Comparison of ENCODE assay signal across 10 cellular contexts in genomic region chr7:141585592-141586510, GRCh38. TPM values are rescaled to one million over a fixed set of nuclear protein-coding genes. Genes with fewer than 3 reads are reported as not detected.
DNase-seq lines count a peak whose midpoint lies in the region; ATAC-seq and TF ChIP-seq lines count a peak whose summit lies in the region.
"Had no signal": no experiment of that assay in that cellular context is flagged by ENCODE, and none has a peak within 500 bp of the region (broad histone marks: within the 10 kb centered on the region; RNA-seq: fewer than 3 reads in every experiment).

No MANE protein-coding gene starts in this region.

- H3K9me3 ChIP-seq in BE2C = no peaks in the 10 kb centered on the region

- peaks cover 4% of the 10 kb centered on the region for H3K9me3 Mint-ChIP-seq in activated CD8-positive, alpha-beta memory T cell treated with anti-CD3 and anti-CD28 coated beads, Interleukin-2, amount 10 ng/mL, durations not matched to agents 7 days and 5 days (ENCODE audit: low read depth)
- H3K9me3 Mint-ChIP-seq in activated CD4-positive, alpha-beta T cell treated with anti-CD3 and anti-CD28 coated beads, Interleukin-2, amount 10 ng/mL, durations not matched to agents 24 days and 14 days = peaks cover 33% of the 10 kb centered on the region
- H3K9me3 Mint-ChIP-seq: dendritic cell treated with granulocyte-macrophage colony-stimulating factor and Interleukin-4, amounts not matched to agents 40 ng/mL and 50 ng/mL, for 4 days had no signal

- H3K36me3 Mint-ChIP-seq in activated CD8-positive, alpha-beta memory T cell treated with anti-CD3 and anti-CD28 coated beads, Interleukin-2, amount 10 ng/mL, durations not matched to agents 7 days and 5 days = peaks cover 60% of the 10 kb centered on the region
- H3K36me3 Mint-ChIP-seq in activated CD4-positive, alpha-beta T cell treated with anti-CD3 and anti-CD28 coated beads, Interleukin-2, amount 10 ng/mL, durations not matched to agents 24 days and 14 days (ENCODE audit: low read depth) = peaks cover 37% of the 10 kb centered on the region

- H3K27ac Mint-ChIP-seq in activated CD8-positive, alpha-beta memory T cell treated with anti-CD3 and anti-CD28 coated beads, Interleukin-2, amount 10 ng/mL, durations not matched to agents 7 days and 5 days = peak overlapping the region; percentile 13
- peak overlapping the region; percentile 94 for H3K27ac Mint-ChIP-seq in activated CD4-positive, alpha-beta T cell treated with anti-CD3 and anti-CD28 coated beads, Interleukin-2, amount 10 ng/mL, durations not matched to agents 24 days and 14 days
- H3K27ac Mint-ChIP-seq: dendritic cell treated with granulocyte-macrophage colony-stimulating factor and Interleukin-4, amounts not matched to agents 40 ng/mL and 50 ng/mL, for 4 days had no signal

- peaks cover 39% of the 10 kb centered on the region for H3K4me1 Mint-ChIP-seq in activated CD8-positive, alpha-beta memory T cell treated with anti-CD3 and anti-CD28 coated beads, Interleukin-2, amount 10 ng/mL, durations not matched to agents 7 days and 5 days
- peaks cover 58% of the 10 kb centered on the region for H3K4me1 Mint-ChIP-seq in activated CD4-positive, alpha-beta T cell treated with anti-CD3 and anti-CD28 coated beads, Interleukin-2, amount 10 ng/mL, durations not matched to agents 24 days and 14 days

- H3K36me3 ChIP-seq in BE2C = no peaks in the 10 kb centered on the region

- H3K4me3 Mint-ChIP-seq in activated CD8-positive, alpha-beta memory T cell treated with anti-CD3 and anti-CD28 coated beads, Interleukin-2, amount 10 ng/mL, durations not matched to agents 7 days and 5 days = no peak overlapping the region
- peak overlapping the region; percentile 61 for H3K4me3 Mint-ChIP-seq in activated CD4-positive, alpha-beta T cell treated with anti-CD3 and anti-CD28 coated beads, Interleukin-2, amount 10 ng/mL, durations not matched to agents 24 days and 14 days
- H3K4me3 Mint-ChIP-seq: dendritic cell treated with granulocyte-macrophage colony-stimulating factor and Interleukin-4, amounts not matched to agents 40 ng/mL and 50 ng/mL, for 4 days had no signal

- intact Hi-C loops in activated CD4-positive, alpha-beta T cell treated with anti-CD3 and anti-CD28 coated beads, Interleukin-2, amount 10 ng/mL, durations not matched to agents 24 days and 14 days (cut with micrococcal nuclease) = loop anchor here (1.0 to 2.0 kb wide), 5 partner anchors 14 to 1223 kb away; no protein-coding TSS in a partner anchor

- H3K4me3 ChIP-seq in BE2C (ENCODE audit: low read depth, low read length) = no peak overlapping the region

- H3K27me3 ChIP-seq in BE2C = no peaks in the 10 kb centered on the region

- DNase-seq in activated CD8-positive, alpha-beta memory T cell treated with anti-CD3 and anti-CD28 coated beads, Interleukin-2, amount 10 ng/mL, durations not matched to agents 7 days and 5 days = peak; percentile 45
- no peak for DNase-seq in activated CD8-positive, alpha-beta memory T cell treated with anti-CD3 and anti-CD28 coated beads, Interleukin-2, amount 50 U/mL, for 4 hours
- DNase-seq in activated CD4-positive, alpha-beta T cell treated with anti-CD3 and anti-CD28 coated beads, Interleukin-2, amount 10 ng/mL, durations not matched to agents 24 days and 14 days = peak; percentile 65
- DNase-seq in kidney tubule cell (ENCODE audit: low spot score) (peak; percentile 90), BE2C (no peak), NOMO-1 treated with dmso at 0.1 percent for 144 hours (lab: John Stamatoyannopoulos, UW; ENCODE audit: unreplicated experiment) (no peak)
- DNase-seq: DND-41 had no signal

- CTCF ChIA-PET in activated CD8-positive, alpha-beta memory T cell treated with anti-CD3 and anti-CD28 coated beads, Interleukin-2, amount 10 ng/mL, durations not matched to agents 7 days and 5 days (lab: Charles Lee) = no interaction called here

- no peak for TF ChIP-seq CTCF in BE2C (IDR thresholded peaks at IDR 0.05; ENCODE audit: low read depth, low read length)

- H3K27me3 Mint-ChIP-seq in activated CD8-positive, alpha-beta memory T cell treated with anti-CD3 and anti-CD28 coated beads, Interleukin-2, amount 10 ng/mL, durations not matched to agents 7 days and 5 days = no peaks in the 10 kb centered on the region
- no peaks in the 10 kb centered on the region for H3K27me3 Mint-ChIP-seq in activated CD4-positive, alpha-beta T cell treated with anti-CD3 and anti-CD28 coated beads, Interleukin-2, amount 10 ng/mL, durations not matched to agents 24 days and 14 days
- H3K27me3 Mint-ChIP-seq: dendritic cell treated with granulocyte-macrophage colony-stimulating factor and Interleukin-4, amounts not matched to agents 40 ng/mL and 50 ng/mL, for 4 days had no signal

- H3K4me1 ChIP-seq in BE2C = no peaks in the 10 kb centered on the region

- ATAC-seq in activated CD8-positive, alpha-beta memory T cell treated with anti-CD3 and anti-CD28 coated beads, Interleukin-2, amount 10 ng/mL, durations not matched to agents 7 days and 5 days = peak; percentile 50
- peak; percentile 93 for ATAC-seq in HG02885 (IDR thresholded peaks at IDR 0.05; ENCODE audit: poor library complexity, unreplicated experiment)
- no peak for ATAC-seq in HG02970 (IDR thresholded peaks at IDR 0.05; ENCODE audit: low FRiP score, unreplicated experiment)

RNA-seq across cellular contexts. Expression of gene AGK, which starts 34.6 kb away (rescaled TPM):
- 10 to 100 TPM; 45.9 to 75.8 TPM for total RNA-seq in activated CD8-positive, alpha-beta memory T cell treated with anti-CD3 and anti-CD28 coated beads, Interleukin-2, amount 10 ng/mL, durations not matched to agents 7 days and 5 days
- 146 and 151 TPM in 2 replicates for total RNA-seq in activated CD4-positive, alpha-beta T cell treated with anti-CD3 and anti-CD28 coated beads, Interleukin-2, amount 10 ng/mL, durations not matched to agents 24 days and 14 days
- 44.2 TPM for polyA plus RNA-seq in BE2C (2012; ENCODE audit: insufficient read depth, insufficient read length, low read depth)

Comparison
In these comparisons a context has a peak if more than half of its experiments do, and no peak if none do; other contexts are left out.
1. DNase-seq: peak in activated CD8-positive, alpha-beta memory T cell treated with anti-CD3 and anti-CD28 coated beads, Interleukin-2, amount 10 ng/mL, durations not matched to agents 7 days and 5 days (single experiment), activated CD4-positive, alpha-beta T cell treated with anti-CD3 and anti-CD28 coated beads, Interleukin-2, amount 10 ng/mL, durations not matched to agents 24 days and 14 days (single experiment) and kidney tubule cell (single experiment); none in activated CD8-positive, alpha-beta memory T cell treated with anti-CD3 and anti-CD28 coated beads, Interleukin-2, amount 50 U/mL, for 4 hours (single experiment), BE2C (single experiment) and NOMO-1 treated with dmso at 0.1 percent for 144 hours (single experiment).